ENCODE assay signal across 11 cellular contexts in the genomic region with DNA sequence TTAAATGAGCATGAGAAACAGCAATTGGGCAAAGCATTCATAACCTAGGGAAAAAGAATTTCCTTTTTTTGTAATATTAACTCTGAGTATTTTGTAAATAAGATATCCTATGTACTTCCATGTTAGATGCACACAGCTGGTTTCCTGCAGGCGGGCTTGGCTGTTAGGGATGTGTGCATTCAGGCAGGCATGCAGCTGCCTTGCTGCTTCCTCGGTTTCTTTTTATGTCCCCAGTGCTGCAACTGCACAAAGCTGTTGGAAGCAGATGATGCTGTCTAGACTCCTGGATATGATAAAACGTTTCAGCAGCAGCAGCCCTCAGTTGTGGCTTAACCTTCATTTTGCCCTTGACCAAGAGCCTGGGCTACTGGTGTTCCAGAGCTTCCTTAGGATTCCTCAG.
DNase-seq lines count a peak whose midpoint lies in the region; ATAC-seq and TF ChIP-seq lines count a peak whose summit lies in the region.
"Had no signal": no experiment of that assay in that cellular context is flagged by ENCODE, and none has a peak within 500 bp of the region (broad histone marks: within the 10 kb centered on the region; RNA-seq: fewer than 3 reads in every experiment).

No MANE protein-coding gene starts in this region.

- no peak overlapping the region for H3K4me3 Mint-ChIP-seq in nephron

- TF ChIP-seq CTCF in mammary epithelial cell (conservative IDR thresholded peaks at IDR 0.05 in 1 of 2, IDR thresholded peaks at IDR 0.05 in 1 of 2; ENCODE audit: extremely low read depth in 1 of 2, insufficient read depth in 1 of 2, low read depth in 1 of 2, low read length in 2 of 2): no peak
- TF ChIP-seq CTCF in nephron (IDR thresholded peaks at IDR 0.05; ENCODE audit: unreplicated experiment in 3 of 3): no peak

- no peaks in the 10 kb centered on the region for H3K9me3 Mint-ChIP-seq in nephron

- H2AFZ ChIP-seq in ACC112 (ENCODE audit: low read length, unreplicated experiment) (no peak overlapping the region), mammary epithelial cell (ENCODE audit: low read depth, low read length) (no peak overlapping the region)

- H3K27me3 ChIP-seq in ACC112 (ENCODE audit: insufficient read depth, low read length) (no peaks in the 10 kb centered on the region), HUES64 (ENCODE audit: insufficient read depth, low read length) (no peaks in the 10 kb centered on the region), mammary epithelial cell (ENCODE audit: insufficient read depth, low read length) (no peaks in the 10 kb centered on the region)

- CTCF ChIA-PET in mammary epithelial cell (lab: Charles Lee; ENCODE audit: low non-redundant PET): no interaction called here

- in situ Hi-C loops in mammary epithelial cell (cut with MboI; ENCODE audit: low sequenced_read_pairs in 2 of 2): no loop called here

- no peak for ATAC-seq in GM21367 (IDR thresholded peaks at IDR 0.05; ENCODE audit: unreplicated experiment)

- TF ChIP-seq POLR2A in erythroblast (IDR thresholded peaks at IDR 0.05; ENCODE audit: low read length): no peak

- DNase-seq in mammary epithelial cell: no peak
- DNase-seq in activated effector memory CD4-positive, alpha-beta T cell treated with Interleukin-2 at 50 U/mL for 16 hours: no peak
- DNase-seq in erythroblast (lab: John Stamatoyannopoulos, UW): no peak
- no peak for DNase-seq in AG08395 (ENCODE audit: low spot score)
- DNase-seq: activated CD4-positive, CD25-positive, alpha-beta regulatory T cell treated with anti-CD3 and anti-CD28 coated beads, Interleukin-2, amount 50 U/mL, for 72 hours; cerebellar nuclear complex; DMS153 had no signal

- H3K4me2 ChIP-seq in mammary epithelial cell (ENCODE audit: insufficient read depth, low read depth, low read length): no peak overlapping the region

- no peak overlapping the region for H3K9ac ChIP-seq in HUES64 (ENCODE audit: low read depth, low read length)
- H3K9ac ChIP-seq in mammary epithelial cell (ENCODE audit: insufficient read depth, low read length): no peak overlapping the region

- no peaks in the 10 kb centered on the region for H3K27me3 Mint-ChIP-seq in nephron (ENCODE audit: low read depth)

- H3K79me2 ChIP-seq in ACC112 (ENCODE audit: control insufficient read depth, insufficient read depth, low read length, unreplicated experiment) (peaks cover 38% of the 10 kb centered on the region), mammary epithelial cell (ENCODE audit: insufficient read depth, low read length) (peaks cover 46% of the 10 kb centered on the region)

- H3K27ac Mint-ChIP-seq in nephron: peak overlapping the region; percentile 55 to 90 (median 60)

- H3K4me1 Mint-ChIP-seq in nephron: peaks cover 71% of the 10 kb centered on the region

- H3K27ac ChIP-seq in ACC112 (ENCODE audit: low read depth, low read length) (peak overlapping the region; percentile 88), HUES64 (ENCODE audit: low read depth, low read length) (peak overlapping the region; percentile 38; the same call in 1 of the 2 replicates), mammary epithelial cell (ENCODE audit: insufficient read depth, low read depth, low read length) (peak overlapping the region; percentile 21)

- peaks cover 78% of the 10 kb centered on the region for H3K36me3 Mint-ChIP-seq in nephron (ENCODE audit: low read depth)

- dilution Hi-C loops in mammary epithelial cell (cut with HindIII; ENCODE audit: low sequenced_read_pairs): no loop called here

- 76% methylated on average over 3 of the region's 3 CpGs for WGBS in HUES64
- 56% methylated on average over 3 of the region's 3 CpGs for WGBS in mammary epithelial cell (ENCODE audit: low coverage, missing lambda C conversion rate)

- peak overlapping the region; percentile 39; the same call in 1 of the 2 replicates for H3K4me3 ChIP-seq in ACC112 (ENCODE audit: low read depth, low read length)
- H3K4me3 ChIP-seq in HUES64 (ENCODE audit: low read length): no peak overlapping the region
- no peak overlapping the region for H3K4me3 ChIP-seq in mammary epithelial cell (replicated peaks in 1 of 3; ENCODE audit: insufficient read depth in 1 of 3, low read depth in 2 of 3, low read length in 3 of 3)

- H3K36me3 ChIP-seq in ACC112 (ENCODE audit: insufficient read depth, low read length) (peaks cover 52% of the 10 kb centered on the region), HUES64 (ENCODE audit: insufficient read depth, low read length) (peaks cover 100% of the 10 kb centered on the region), mammary epithelial cell (ENCODE audit: insufficient read depth, low read length) (peaks cover 40% of the 10 kb centered on the region)

- H4K20me1 ChIP-seq in mammary epithelial cell (ENCODE audit: insufficient read depth, low read length): no peaks in the 10 kb centered on the region

- H3K4me1 ChIP-seq in ACC112 (ENCODE audit: control insufficient read depth, insufficient read depth, low read length, unreplicated experiment): peaks cover 56% of the 10 kb centered on the region
- H3K4me1 ChIP-seq in HUES64 (ENCODE audit: insufficient read depth, low read length): peaks cover 25% of the 10 kb centered on the region
- peaks cover 23% of the 10 kb centered on the region for H3K4me1 ChIP-seq in mammary epithelial cell (ENCODE audit: insufficient read depth, low read length)

- BruUV-seq in mammary epithelial cell (replicated peaks; lab: Mats Ljungman, UMichigan): no TSS peak

- no peaks in the 10 kb centered on the region for H3K9me3 ChIP-seq in HUES64 (ENCODE audit: insufficient read depth, low read depth, low read length)
- no peaks in the 10 kb centered on the region for H3K9me3 ChIP-seq in mammary epithelial cell (replicated peaks; ENCODE audit: insufficient read depth, low read length)

- intact Hi-C loops in mammary epithelial cell (cut with micrococcal nuclease): loop anchor here (5.0 kb wide), 1 partner anchor 112 kb away; no protein-coding TSS in a partner anchor

Comparison
In these comparisons a context has a peak if more than half of its experiments do, and no peak if none do; other contexts are left out.
1. H3K27ac ChIP-seq: peak in every context shown above with its lines; median percentile 88 in ACC112; 38 in HUES64; 21 in mammary epithelial cell.